Comparison of ENCODE assay signal across 31 cellular contexts in the genomic region with DNA sequence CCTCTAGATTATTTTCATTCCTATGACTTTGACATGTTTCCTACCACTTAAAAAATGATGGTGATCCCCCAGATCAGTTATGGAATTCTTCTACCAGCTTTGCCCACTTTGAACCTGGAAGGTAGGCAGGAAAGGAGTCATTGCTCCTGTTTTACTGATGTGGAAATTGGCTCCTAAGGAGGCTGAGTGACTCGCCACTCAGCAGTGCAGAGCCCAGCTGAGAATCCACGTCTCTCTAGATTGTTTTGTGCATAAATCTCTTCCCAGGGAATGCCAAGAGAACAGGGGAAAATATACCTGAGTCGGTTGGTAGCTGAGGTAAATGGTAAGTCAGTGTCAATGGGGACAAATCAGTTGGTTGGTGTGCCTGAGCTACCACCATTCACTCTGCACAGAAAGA. TPM values are rescaled to one million over a fixed set of nuclear protein-coding genes. Genes with fewer than 3 reads are reported as not detected.
DNase-seq lines count a peak whose midpoint lies in the region; ATAC-seq, FAIRE-seq and TF ChIP-seq lines count a peak whose summit lies in the region.
"Had no signal": no experiment of that assay in that cellular context is flagged by ENCODE, and none has a peak within 500 bp of the region (broad histone marks: within the 10 kb centered on the region; RNA-seq: fewer than 3 reads in every experiment).

No MANE protein-coding gene starts in this region.

- no peak overlapping the region for H2BK12ac ChIP-seq in mesenchymal stem cell (ENCODE audit: low read length in 2 of 2)

- POLR2A ChIA-PET in PC-3 (lab: Charles Lee; ENCODE audit: unreplicated experiment): no interaction called here

- intact Hi-C loops in PC-3 (cut with micrococcal nuclease): no loop called here

- no peaks in the 10 kb centered on the region for H3K9me3 ChIP-seq in PC-3 (ENCODE audit: low read length)
- H3K9me3 ChIP-seq in mesenchymal stem cell (ENCODE audit: control insufficient read depth, low read length): peaks cover 6% of the 10 kb centered on the region
- H3K9me3 ChIP-seq: SJSA1 had no signal

- H4K8ac ChIP-seq in mesenchymal stem cell (ENCODE audit: low read length): no peak overlapping the region

- no peaks in the 10 kb centered on the region for H3K27me3 ChIP-seq in PC-3 (ENCODE audit: low read length)
- peaks cover 49 to 90% of the 10 kb centered on the region in 2 experiments for H3K27me3 ChIP-seq in mesenchymal stem cell (ENCODE audit: control insufficient read depth in 1 of 2, insufficient read depth in 1 of 2, low read length in 2 of 2)
- H3K27me3 ChIP-seq: SJSA1 had no signal

- H3K36me3 ChIP-seq in PC-3 (ENCODE audit: low read depth, low read length): no peaks in the 10 kb centered on the region
- no peaks in the 10 kb centered on the region for H3K36me3 ChIP-seq in mesenchymal stem cell (ENCODE audit: control insufficient read depth in 1 of 2, insufficient read depth in 2 of 2, low read depth in 1 of 2, low read length in 2 of 2)
- H3K36me3 ChIP-seq: SJSA1 had no signal

- ATAC-seq in PC-3 (peak; percentile 45), HG03025 (IDR thresholded peaks at IDR 0.05; ENCODE audit: low FRiP score, unreplicated experiment) (no peak)
- ATAC-seq: GM12878, HCT116, HepG2, Right ventricle myocardium inferior had no signal

- no peak overlapping the region for H2AFZ ChIP-seq in PC-3 (ENCODE audit: low read length)
- no peak overlapping the region for H2AFZ ChIP-seq in mesenchymal stem cell (ENCODE audit: low read depth, low read length)

- H3K9ac ChIP-seq in PC-3 (ENCODE audit: low read length) (no peak overlapping the region), mesenchymal stem cell (ENCODE audit: low read length) (no peak overlapping the region)

- no peak overlapping the region for H3K27ac ChIP-seq in PC-3 (ENCODE audit: low read length)
- H3K27ac ChIP-seq in mesenchymal stem cell (ENCODE audit: low read length, poor library complexity, severe bottlenecking): no peak overlapping the region
- H3K27ac ChIP-seq: SJSA1 had no signal

- H3K14ac ChIP-seq in mesenchymal stem cell (ENCODE audit: low read length in 2 of 2): no peak overlapping the region

- H2AK5ac ChIP-seq in mesenchymal stem cell (ENCODE audit: low read length, severe bottlenecking): no peak overlapping the region

- no peak overlapping the region for H3K4me3 ChIP-seq in PC-3 (ENCODE audit: low read length)
- no peak overlapping the region for H3K4me3 ChIP-seq in epithelial cell of esophagus (ENCODE audit: low read length)
- no peak overlapping the region for H3K4me3 ChIP-seq in mesenchymal stem cell (ENCODE audit: insufficient read depth in 1 of 2, low read depth in 1 of 2, low read length in 2 of 2)
- H3K4me3 ChIP-seq: GM12878, SJSA1 had no signal

- H3K4ac ChIP-seq in mesenchymal stem cell (ENCODE audit: low read depth in 1 of 2, low read length in 2 of 2): no peak overlapping the region

- H3K79me2 ChIP-seq in PC-3 (ENCODE audit: low read length): no peaks in the 10 kb centered on the region

- no TSS peak for BruUV-seq in PC-3 (replicated peaks; lab: Mats Ljungman, UMichigan)

- H3K9me2 ChIP-seq in PC-3 (replicated peaks; ENCODE audit: low read length): no peaks in the 10 kb centered on the region

- no peaks in the 10 kb centered on the region for H4K20me1 ChIP-seq in PC-3 (ENCODE audit: low read length)

- peaks cover 9% of the 10 kb centered on the region for H3K36me3 Mint-ChIP-seq in HFFc6 (ENCODE audit: low read depth)
- H3K36me3 Mint-ChIP-seq: CD4-positive, alpha-beta memory T cell had no signal

- no peak for FAIRE-seq in H54 (lab: Jason Lieb, UNC)
- FAIRE-seq: GM12878, HepG2 had no signal

- no peak overlapping the region for H3K27ac Mint-ChIP-seq in HFFc6
- H3K27ac Mint-ChIP-seq: CD4-positive, alpha-beta memory T cell had no signal

- H3K79me1 ChIP-seq in mesenchymal stem cell (replicated peaks; ENCODE audit: low read length, poor library complexity, severe bottlenecking): no peaks in the 10 kb centered on the region

- peaks cover 27% of the 10 kb centered on the region for H3K4me1 Mint-ChIP-seq in HFFc6 (ENCODE audit: low read depth)
- H3K4me1 Mint-ChIP-seq: CD4-positive, alpha-beta memory T cell had no signal

- no peak overlapping the region for H2BK15ac ChIP-seq in mesenchymal stem cell (ENCODE audit: low read depth, poor library complexity, severe bottlenecking)

- CTCF ChIA-PET in PC-3 (lab: Charles Lee): no interaction called here

- TF ChIP-seq CTCF in HFFc6 (IDR thresholded peaks at IDR 0.05): no peak
- TF ChIP-seq CTCF in PC-3 (conservative IDR thresholded peaks at IDR 0.05; ENCODE audit: low read depth, low read length): no peak
- TF ChIP-seq CTCF in epithelial cell of esophagus (IDR thresholded peaks at IDR 0.05; ENCODE audit: insufficient read depth, low read depth, low read length, missing control alignments): no peak

- H3K9me3 Mint-ChIP-seq in HFFc6: peaks cover 7% of the 10 kb centered on the region; the same call in 1 of the 2 replicates

- H2BK5ac ChIP-seq in mesenchymal stem cell (ENCODE audit: low read depth, low read length, poor library complexity, severe bottlenecking): no peak overlapping the region

- H3K4me1 ChIP-seq in PC-3 (ENCODE audit: insufficient read depth, low read length) (peaks cover 6% of the 10 kb centered on the region; the same call in 1 of the 2 replicates), mesenchymal stem cell (ENCODE audit: control insufficient read depth, insufficient read depth, low read depth, low read length) (no peaks in the 10 kb centered on the region)

- H3K18ac ChIP-seq in mesenchymal stem cell (ENCODE audit: low read depth in 1 of 2, low read length in 2 of 2): no peak overlapping the region

- H4K91ac ChIP-seq in mesenchymal stem cell (ENCODE audit: low read length): no peak overlapping the region

- TF ChIP-seq POLR2A in H54 (IDR thresholded peaks at IDR 0.05; ENCODE audit: low read depth, low read length): no peak

- DNase-seq in HFFc6 (peak; percentile 21), PC-3 (peak; percentile 53), epithelial cell of esophagus (ENCODE audit: low read depth) (peak; percentile 56), renal cortical epithelial cell (ENCODE audit: low read depth) (peak; percentile 40), H54 (ENCODE audit: insufficient read length, low spot score) (no peak), mesenchymal stem cell (no peak)
- DNase-seq in stimulated activated CD4-positive, alpha-beta T cell treated with anti-CD3 and anti-CD28 coated beads, Interleukin-12 subunit alpha, Interleukin-12 subunit beta, amount 100 ng/mL, for 4 hours: no peak
- DNase-seq: C1 segment of cervical spinal cord; CD4-positive, alpha-beta memory T cell; COR-L47; DMS53; GDM1; GOT3; Karpas-422; MV-4-11; NCI-H1105; NCI-H1436 treated with DMSO at 0.1 percent for 48 hours; NCI-H187 treated with DMSO at 0.1 percent for 48 hours; NCI-H2107; NCI-H446; NCI-H524 treated with DMSO at 0.1 percent for 48 hours; NCI-H774 had no signal

- H2BK120ac ChIP-seq in mesenchymal stem cell (ENCODE audit: low read depth, low read length): no peak overlapping the region

- 45% methylated on average over 3 of the region's 3 CpGs for WGBS in mesenchymal stem cell

- H3F3A ChIP-seq in PC-3 (ENCODE audit: low read length, unreplicated experiment): no peaks in the 10 kb centered on the region

- peaks cover 41% of the 10 kb centered on the region for H3K27me3 Mint-ChIP-seq in HFFc6 (ENCODE audit: insufficient read depth)

- H3K23ac ChIP-seq in mesenchymal stem cell (ENCODE audit: low read length in 2 of 2): no peak overlapping the region

- H3K4me3 Mint-ChIP-seq in HFFc6: no peak overlapping the region; the same call in 1 of the 2 replicates
- H3K4me3 Mint-ChIP-seq: CD4-positive, alpha-beta memory T cell had no signal

- H3K4me2 ChIP-seq in PC-3 (ENCODE audit: low read length) (no peak overlapping the region), mesenchymal stem cell (ENCODE audit: low read length, poor library complexity, severe bottlenecking) (no peak overlapping the region)

RNA-seq across cellular contexts. Expression of gene LTF, which starts 4.7 kb away (rescaled TPM):
- under 1 TPM in 1 of 6 experiments, not detected in 5; 0.40 TPM for total RNA-seq in HFFc6 (2021; fragmentation: NEBNext Ultra II Directional; extraction: Animal tissue kit (Norgen Biotek cat#: 25700))
- total RNA-seq in PC-3 (2014; rRNA removed): not detected in 2 replicates
- 1.7 and 299 TPM in 2 replicates for total RNA-seq in renal cortical epithelial cell
- polyA plus RNA-seq in mesenchymal stem cell (2013, experiment 1 of 2): 0.04 TPM
- polyA plus RNA-seq in mesenchymal stem cell (2013, experiment 2 of 2): 0.04 TPM
- total RNA-seq: A673; CD4-positive, alpha-beta memory T cell; Daoy; HepG2 had no signal
- polyA plus RNA-seq: CD4-positive, alpha-beta memory T cell; HepG2 had no signal

RNA-seq across cellular contexts. Expression of gene RTP3, which starts 37.7 kb away (rescaled TPM):
- not detected for total RNA-seq in HFFc6 (2021; fragmentation: NEBNext Ultra II Directional; extraction: Animal tissue kit (Norgen Biotek cat#: 25700))
- total RNA-seq in PC-3 (2014; rRNA removed) (not detected in 2 replicates), renal cortical epithelial cell (not detected in 2 replicates)
- not detected for polyA plus RNA-seq in mesenchymal stem cell (2013, experiment 1 of 2)
- polyA plus RNA-seq in mesenchymal stem cell (2013, experiment 2 of 2): not detected
- total RNA-seq: A673; CD4-positive, alpha-beta memory T cell; Daoy; GM12878; HT-29; Right ventricle myocardium inferior; SJSA1 had no signal
- polyA plus RNA-seq: CD4-positive, alpha-beta memory T cell; HepG2 had no signal

RNA-seq across cellular contexts. Expression of gene CCRL2, which starts 53.0 kb away (rescaled TPM):
- total RNA-seq in HFFc6 (2021; fragmentation: NEBNext Ultra II Directional; extraction: Animal tissue kit (Norgen Biotek cat#: 25700)): under 1 TPM in 2 of 6 experiments, not detected in 4; 0.12 to 0.21 TPM
- total RNA-seq in PC-3 (2014; rRNA removed) (5.5 and 6.0 TPM in 2 replicates), renal cortical epithelial cell (not detected in 2 replicates)
- 0.08 TPM for polyA plus RNA-seq in mesenchymal stem cell (2013, experiment 1 of 2)
- polyA plus RNA-seq in mesenchymal stem cell (2013, experiment 2 of 2): 0.08 TPM
- total RNA-seq: A673, HepG2 had no signal
- polyA plus RNA-seq: HepG2 had no signal

Comparison
In these comparisons a context has a peak if more than half of its experiments do, and no peak if none do; other contexts are left out.
1. DNase-seq: peak in HFFc6 (single experiment), PC-3 (single experiment), epithelial cell of esophagus (single experiment) and renal cortical epithelial cell (single experiment); none in H54 (single experiment), stimulated activated CD4-positive, alpha-beta T cell treated with anti-CD3 and anti-CD28 coated beads, Interleukin-12 subunit alpha, Interleukin-12 subunit beta, amount 100 ng/mL, for 4 hours (single experiment) and mesenchymal stem cell (single experiment).